In the genomic region with DNA sequence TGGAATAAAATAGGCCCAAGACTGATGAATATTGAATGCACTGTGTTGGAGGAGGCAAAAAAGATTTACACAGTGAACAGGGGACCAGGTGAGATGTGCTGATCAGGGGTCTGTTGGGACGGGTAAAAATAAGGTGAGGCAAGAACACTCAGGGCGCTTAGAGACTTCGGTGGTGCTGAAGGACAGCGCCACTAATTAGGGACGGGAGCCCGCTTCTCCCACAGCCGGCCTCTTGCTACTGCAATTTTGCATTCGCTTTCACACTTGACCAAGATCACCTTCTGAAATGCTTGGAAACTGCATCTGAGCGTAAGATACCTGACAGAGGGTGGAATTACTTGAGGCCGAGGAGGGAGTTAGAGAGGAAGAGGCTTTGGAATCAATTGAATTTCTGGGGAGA, we compare ENCODE assay signal across 16 cellular contexts. TPM values are rescaled to one million over a fixed set of nuclear protein-coding genes. Genes with fewer than 3 reads are reported as not detected.
DNase-seq lines count a peak whose midpoint lies in the region; ATAC-seq and FAIRE-seq lines count a peak whose summit lies in the region.
"Had no signal": no experiment of that assay in that cellular context is flagged by ENCODE, and none has a peak within 500 bp of the region (broad histone marks: within the 10 kb centered on the region; RNA-seq: fewer than 3 reads in every experiment).

No MANE protein-coding gene starts in this region.

- no peak for ATAC-seq in naive thymus-derived CD8-positive, alpha-beta T cell
- ATAC-seq in GM18511 (IDR thresholded peaks at IDR 0.05; ENCODE audit: unreplicated experiment) (no peak), GM18909 (IDR thresholded peaks at IDR 0.05; ENCODE audit: poor library complexity, unreplicated experiment) (no peak)
- ATAC-seq: activated naive CD4-positive, alpha-beta T cell treated with anti-CD3 and anti-CD28 coated beads, Interleukin-2, amount 50 U/mL, for 72 hours had no signal

- POLR2A ChIA-PET in naive thymus-derived CD8-positive, alpha-beta T cell (lab: Charles Lee) = no interaction called here

- peak; percentile 22 for DNase-seq in activated naive CD4-positive, alpha-beta T cell treated with anti-CD3 and anti-CD28 coated beads, Interleukin-2, amount 10 ng/mL, durations not matched to agents 7 days and 5 days
- DNase-seq in activated naive CD4-positive, alpha-beta T cell (lab: John Stamatoyannopoulos, UW) = no peak
- peak; percentile 32 for DNase-seq in astrocyte of the hippocampus (ENCODE audit: low read depth, low spot score)
- DNase-seq in iPS-NIHi11 (ENCODE audit: low spot score) = peak; percentile 62
- peak; percentile 66 for DNase-seq in urothelium cell line (ENCODE audit: low spot score)
- no peak for DNase-seq in naive thymus-derived CD8-positive, alpha-beta T cell
- DNase-seq: activated CD4-positive, alpha-beta T cell treated with anti-CD3 and anti-CD28 coated beads for 1 hour; midbrain; NCI-H2171; ovary; stimulated activated CD4-positive, alpha-beta T cell treated with anti-CD3 and anti-CD28 coated beads, Interleukin-15, amount 100 ng/mL, for 24 hours; SW 1271 had no signal

- no peak overlapping the region for H3K27ac Mint-ChIP-seq in activated naive CD4-positive, alpha-beta T cell treated with anti-CD3 and anti-CD28 coated beads, Interleukin-2, amount 10 ng/mL, durations not matched to agents 7 days and 5 days
- no peak overlapping the region for H3K27ac Mint-ChIP-seq in naive thymus-derived CD8-positive, alpha-beta T cell
- H3K27ac Mint-ChIP-seq: activated naive CD4-positive, alpha-beta T cell treated with anti-CD3 and anti-CD28 coated beads, Interleukin-2, amount 50 U/mL, for 72 hours had no signal

- peaks cover 70% of the 10 kb centered on the region for H3K27me3 Mint-ChIP-seq in activated naive CD4-positive, alpha-beta T cell treated with anti-CD3 and anti-CD28 coated beads, Interleukin-2, amount 10 ng/mL, durations not matched to agents 7 days and 5 days
- H3K27me3 Mint-ChIP-seq in naive thymus-derived CD8-positive, alpha-beta T cell = peaks cover 53 to 95% (median 73%) of the 10 kb centered on the region in 5 donors

- H3K36me3 Mint-ChIP-seq in activated naive CD4-positive, alpha-beta T cell treated with anti-CD3 and anti-CD28 coated beads, Interleukin-2, amount 10 ng/mL, durations not matched to agents 7 days and 5 days = no peaks in the 10 kb centered on the region
- H3K36me3 Mint-ChIP-seq in naive thymus-derived CD8-positive, alpha-beta T cell = peaks cover 0 to 35% (median 10%) of the 10 kb centered on the region in 3 donors

- H3K4me1 Mint-ChIP-seq in activated naive CD4-positive, alpha-beta T cell treated with anti-CD3 and anti-CD28 coated beads, Interleukin-2, amount 10 ng/mL, durations not matched to agents 7 days and 5 days = peaks cover 18% of the 10 kb centered on the region
- peaks cover 2 to 6% (median 3%) of the 10 kb centered on the region in 4 donors for H3K4me1 Mint-ChIP-seq in naive thymus-derived CD8-positive, alpha-beta T cell

- CTCF ChIA-PET in activated naive CD4-positive, alpha-beta T cell treated with anti-CD3 and anti-CD28 coated beads, Interleukin-2, amount 10 ng/mL, durations not matched to agents 7 days and 5 days (lab: Charles Lee) = no interaction called here

- H3K9me3 Mint-ChIP-seq in activated naive CD4-positive, alpha-beta T cell treated with anti-CD3 and anti-CD28 coated beads, Interleukin-2, amount 10 ng/mL, durations not matched to agents 7 days and 5 days = peaks cover 11% of the 10 kb centered on the region
- peaks cover 7 to 44% (median 25%) of the 10 kb centered on the region in 9 donors for H3K9me3 Mint-ChIP-seq in naive thymus-derived CD8-positive, alpha-beta T cell

- H3K4me3 Mint-ChIP-seq in activated naive CD4-positive, alpha-beta T cell treated with anti-CD3 and anti-CD28 coated beads, Interleukin-2, amount 10 ng/mL, durations not matched to agents 7 days and 5 days = no peak overlapping the region
- H3K4me3 Mint-ChIP-seq in naive thymus-derived CD8-positive, alpha-beta T cell = no peak overlapping the region

- no peak for FAIRE-seq in urothelium cell line (lab: Jason Lieb, UNC)

RNA-seq across cellular contexts. Expression of a gene that starts 7.3 kb away (rescaled TPM):
- not detected for total RNA-seq in naive thymus-derived CD8-positive, alpha-beta T cell
- not detected for polyA plus RNA-seq in naive thymus-derived CD8-positive, alpha-beta T cell
- total RNA-seq: activated naive CD4-positive, alpha-beta T cell treated with anti-CD3 and anti-CD28 coated beads, Interleukin-2, amount 50 U/mL, for 72 hours; cerebellum; ovary had no signal
- polyA plus RNA-seq: ovary had no signal

Comparison
In these comparisons a context has a peak if more than half of its experiments do, and no peak if none do; other contexts are left out.
1. DNase-seq: peak in activated naive CD4-positive, alpha-beta T cell treated with anti-CD3 and anti-CD28 coated beads, Interleukin-2, amount 10 ng/mL, durations not matched to agents 7 days and 5 days (single experiment), astrocyte of the hippocampus (single experiment), iPS-NIHi11 (single experiment) and urothelium cell line (single experiment); none in activated naive CD4-positive, alpha-beta T cell (0 of 4) and naive thymus-derived CD8-positive, alpha-beta T cell (0 of 10).